Comparison of ENCODE assay signal across 9 cellular contexts in the genomic region with DNA sequence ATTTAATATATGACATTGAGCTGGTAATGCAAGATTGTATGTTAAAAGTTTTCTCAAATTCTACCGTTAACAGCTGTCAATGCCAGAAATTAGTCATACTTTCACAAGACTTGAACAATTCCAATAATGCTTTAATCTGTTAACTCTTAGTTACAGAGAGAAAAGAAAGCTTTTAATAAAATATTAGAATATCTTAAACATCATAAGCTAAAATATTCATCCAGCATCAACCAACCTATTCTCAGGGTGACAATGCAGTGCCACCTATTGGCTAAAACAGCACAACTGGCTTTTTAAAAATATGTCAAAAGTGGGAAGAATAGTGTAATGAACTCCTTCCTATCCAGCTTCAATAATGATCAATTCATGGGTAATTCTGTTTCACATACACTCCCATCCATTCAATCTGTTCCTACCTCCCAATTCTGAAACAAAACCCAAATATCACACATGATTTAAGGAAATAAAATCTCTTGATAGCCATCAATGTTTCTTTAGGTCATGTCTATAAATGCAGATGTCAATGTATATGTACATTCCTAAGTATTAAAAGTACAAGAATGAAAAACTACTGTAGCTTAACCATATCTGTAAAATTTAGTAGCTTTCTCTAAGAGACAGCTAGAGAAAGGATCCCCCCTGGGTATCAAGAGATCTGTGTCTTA.
DNase-seq lines count a peak whose midpoint lies in the region; FAIRE-seq and TF ChIP-seq lines count a peak whose summit lies in the region.
"Had no signal": no experiment of that assay in that cellular context is flagged by ENCODE, and none has a peak within 500 bp of the region (broad histone marks: within the 10 kb centered on the region; RNA-seq: fewer than 3 reads in every experiment).

No MANE protein-coding gene starts in this region.

- H3K9me3 Mint-ChIP-seq in activated T-helper 2 cell treated with anti-CD3 and anti-CD28 coated beads, Interferon-gamma antibody, Interleukin-2, Interleukin-4, amounts not matched to agents 10 μg/mL and 5 μg/mL and 100 μg/mL, durations not matched to agents 14 hours and 24 hours and 36 hours, result no peaks in the 10 kb centered on the region
- no peaks in the 10 kb centered on the region for H3K9me3 Mint-ChIP-seq in activated naive CD8-positive, alpha-beta T cell treated with anti-CD3 and anti-CD28 coated beads for 36 hours
- H3K9me3 Mint-ChIP-seq: activated naive CD8-positive, alpha-beta T cell treated with anti-CD3 and anti-CD28 coated beads, Interleukin-2, amount 10 ng/mL, durations not matched to agents 7 days and 5 days had no signal

- no peak overlapping the region for H3K27ac ChIP-seq in parathyroid adenoma

- DNase-seq in A172 (ENCODE audit: low spot score), result peak; percentile 11
- DNase-seq in GM12892 (ENCODE audit: insufficient read length), result no peak
- peak; percentile 8 for DNase-seq in NCI-H1694 (lab: John Stamatoyannopoulos, UW)
- no peak for DNase-seq in activated T-helper 2 cell treated with anti-CD3 and anti-CD28 coated beads, Interferon-gamma antibody, Interleukin-2, Interleukin-4, amounts not matched to agents 10 μg/mL and 5 μg/mL and 100 μg/mL, durations not matched to agents 14 hours and 24 hours and 36 hours (ENCODE audit: low spot score)
- DNase-seq in activated naive CD8-positive, alpha-beta T cell treated with anti-CD3 and anti-CD28 coated beads for 36 hours, result no peak
- DNase-seq in NCI-H226, result no peak
- DNase-seq: activated naive CD8-positive, alpha-beta T cell treated with anti-CD3 and anti-CD28 coated beads, Interleukin-2, amount 10 ng/mL, durations not matched to agents 7 days and 5 days had no signal

- no peak overlapping the region for H3K9ac ChIP-seq in parathyroid adenoma

- H3K9me3 ChIP-seq in parathyroid adenoma (ENCODE audit: control insufficient read depth, low read length), result no peaks in the 10 kb centered on the region

- peaks cover 2% of the 10 kb centered on the region for H3K4me1 Mint-ChIP-seq in activated T-helper 2 cell treated with anti-CD3 and anti-CD28 coated beads, Interferon-gamma antibody, Interleukin-2, Interleukin-4, amounts not matched to agents 10 μg/mL and 5 μg/mL and 100 μg/mL, durations not matched to agents 14 hours and 24 hours and 36 hours (ENCODE audit: low read depth)
- H3K4me1 Mint-ChIP-seq in activated naive CD8-positive, alpha-beta T cell treated with anti-CD3 and anti-CD28 coated beads for 36 hours, result no peaks in the 10 kb centered on the region
- H3K4me1 Mint-ChIP-seq: activated naive CD8-positive, alpha-beta T cell treated with anti-CD3 and anti-CD28 coated beads, Interleukin-2, amount 10 ng/mL, durations not matched to agents 7 days and 5 days had no signal

- no peaks in the 10 kb centered on the region for H3K27me3 Mint-ChIP-seq in activated T-helper 2 cell treated with anti-CD3 and anti-CD28 coated beads, Interferon-gamma antibody, Interleukin-2, Interleukin-4, amounts not matched to agents 10 μg/mL and 5 μg/mL and 100 μg/mL, durations not matched to agents 14 hours and 24 hours and 36 hours (ENCODE audit: low read depth)
- no peaks in the 10 kb centered on the region for H3K27me3 Mint-ChIP-seq in activated naive CD8-positive, alpha-beta T cell treated with anti-CD3 and anti-CD28 coated beads for 36 hours
- H3K27me3 Mint-ChIP-seq: activated naive CD8-positive, alpha-beta T cell treated with anti-CD3 and anti-CD28 coated beads, Interleukin-2, amount 10 ng/mL, durations not matched to agents 7 days and 5 days had no signal

- H3K79me2 ChIP-seq in parathyroid adenoma, result no peaks in the 10 kb centered on the region

- no peaks in the 10 kb centered on the region for H3K36me3 ChIP-seq in parathyroid adenoma (ENCODE audit: control insufficient read depth, insufficient read depth, low read length)

- H3K4me3 Mint-ChIP-seq in activated T-helper 2 cell treated with anti-CD3 and anti-CD28 coated beads, Interferon-gamma antibody, Interleukin-2, Interleukin-4, amounts not matched to agents 10 μg/mL and 5 μg/mL and 100 μg/mL, durations not matched to agents 14 hours and 24 hours and 36 hours (ENCODE audit: low read depth), result no peak overlapping the region
- no peak overlapping the region for H3K4me3 Mint-ChIP-seq in activated naive CD8-positive, alpha-beta T cell treated with anti-CD3 and anti-CD28 coated beads for 36 hours
- H3K4me3 Mint-ChIP-seq: activated naive CD8-positive, alpha-beta T cell treated with anti-CD3 and anti-CD28 coated beads, Interleukin-2, amount 10 ng/mL, durations not matched to agents 7 days and 5 days had no signal

- no peak overlapping the region for H2AFZ ChIP-seq in parathyroid adenoma

- H3K4me2 ChIP-seq in parathyroid adenoma (ENCODE audit: low read length), result no peak overlapping the region

- H3K36me3 Mint-ChIP-seq in activated T-helper 2 cell treated with anti-CD3 and anti-CD28 coated beads, Interferon-gamma antibody, Interleukin-2, Interleukin-4, amounts not matched to agents 10 μg/mL and 5 μg/mL and 100 μg/mL, durations not matched to agents 14 hours and 24 hours and 36 hours (ENCODE audit: low read depth), result no peaks in the 10 kb centered on the region
- no peaks in the 10 kb centered on the region for H3K36me3 Mint-ChIP-seq in activated naive CD8-positive, alpha-beta T cell treated with anti-CD3 and anti-CD28 coated beads for 36 hours
- H3K36me3 Mint-ChIP-seq: activated naive CD8-positive, alpha-beta T cell treated with anti-CD3 and anti-CD28 coated beads, Interleukin-2, amount 10 ng/mL, durations not matched to agents 7 days and 5 days had no signal

- no peak for TF ChIP-seq POLR2A in GM12892 (IDR thresholded peaks at IDR 0.05; ENCODE audit: low read depth, low read length)

- H3K27me3 ChIP-seq in parathyroid adenoma (ENCODE audit: control insufficient read depth, insufficient read depth, low read length), result no peaks in the 10 kb centered on the region

- H3K4me3 ChIP-seq in parathyroid adenoma (ENCODE audit: low read depth, low read length), result no peak overlapping the region

- peak; percentile 30 for TF ChIP-seq CTCF in parathyroid adenoma (IDR thresholded peaks at IDR 0.05)

- intact Hi-C loops in activated T-helper 2 cell treated with anti-CD3 and anti-CD28 coated beads, Interferon-gamma antibody, Interleukin-2, Interleukin-4, amounts not matched to agents 10 μg/mL and 5 μg/mL and 100 μg/mL, durations not matched to agents 14 hours and 24 hours and 36 hours (cut with micrococcal nuclease), result loop anchor here (2.0 to 5.0 kb wide), 3 partner anchors 239 to 367 kb away; no protein-coding TSS in a partner anchor

- H3K4me1 ChIP-seq in parathyroid adenoma, result no peaks in the 10 kb centered on the region

- FAIRE-seq in GM12892 (lab: Jason Lieb, UNC) (peak; percentile 90), endometrium (lab: Jason Lieb, UNC) (peak; percentile 53)

- H3K27ac Mint-ChIP-seq in activated T-helper 2 cell treated with anti-CD3 and anti-CD28 coated beads, Interferon-gamma antibody, Interleukin-2, Interleukin-4, amounts not matched to agents 10 μg/mL and 5 μg/mL and 100 μg/mL, durations not matched to agents 14 hours and 24 hours and 36 hours, result no peak overlapping the region
- no peak overlapping the region for H3K27ac Mint-ChIP-seq in activated naive CD8-positive, alpha-beta T cell treated with anti-CD3 and anti-CD28 coated beads for 36 hours
- H3K27ac Mint-ChIP-seq: activated naive CD8-positive, alpha-beta T cell treated with anti-CD3 and anti-CD28 coated beads, Interleukin-2, amount 10 ng/mL, durations not matched to agents 7 days and 5 days had no signal

Comparison
In these comparisons a context has a peak if more than half of its experiments do, and no peak if none do; other contexts are left out.
1. DNase-seq: peak in A172 (single experiment) and NCI-H1694 (single experiment); none in GM12892 (single experiment), activated T-helper 2 cell treated with anti-CD3 and anti-CD28 coated beads, Interferon-gamma antibody, Interleukin-2, Interleukin-4, amounts not matched to agents 10 μg/mL and 5 μg/mL and 100 μg/mL, durations not matched to agents 14 hours and 24 hours and 36 hours (single experiment), activated naive CD8-positive, alpha-beta T cell treated with anti-CD3 and anti-CD28 coated beads for 36 hours (single experiment) and NCI-H226 (single experiment).